8 cellular contexts compared by ENCODE assay signal in genomic region chr10:78756604-78757442, GRCh38.
DNase-seq lines count a peak whose midpoint lies in the region; ATAC-seq and TF ChIP-seq lines count a peak whose summit lies in the region.

No MANE protein-coding gene starts in this region.

- no peak for TF ChIP-seq CTCF in WTC11 (IDR thresholded peaks at IDR 0.05)

- peaks cover 30% of the 10 kb centered on the region for H3K4me1 Mint-ChIP-seq in WTC11

- CTCF ChIA-PET in WTC11 (lab: Charles Lee), result no interaction called here

- no peak overlapping the region for H3K27ac Mint-ChIP-seq in WTC11

- ATAC-seq in WTC11 (no peak), GM19324 (IDR thresholded peaks at IDR 0.05; ENCODE audit: low FRiP score, unreplicated experiment) (no peak), HG03196 (IDR thresholded peaks at IDR 0.05; ENCODE audit: unreplicated experiment) (no peak), GM18870 (IDR thresholded peaks at IDR 0.05; ENCODE audit: unreplicated experiment) (no peak)

- DNase-seq in activated T-cell treated with anti-CD3 and anti-CD28 coated beads for 24 hours (ENCODE audit: low read depth) (peak; percentile 11), WTC11 (ENCODE audit: low spot score) (no peak), foreskin melanocyte (peak; percentile 70), nucleus accumbens (lab: John Stamatoyannopoulos, UW) (peak in 54 of 56 donors; percentile 26 to 91 (median 74))
- DNase-seq in activated T-cell treated with anti-CD3 and anti-CD28 coated beads, Interleukin-2, amount 50 U/mL, for 1 hour, result no peak

- H3K27me3 Mint-ChIP-seq in WTC11 (ENCODE audit: low read depth), result no peaks in the 10 kb centered on the region; the same call in none of the 2 replicates

- no peaks in the 10 kb centered on the region for H3K36me3 Mint-ChIP-seq in WTC11

- no peak overlapping the region for H3K4me3 Mint-ChIP-seq in WTC11

- POLR2A ChIA-PET in WTC11 (lab: Charles Lee), result no interaction called here

- no peaks in the 10 kb centered on the region for H3K9me3 Mint-ChIP-seq in WTC11

TF ChIP-seq in WTC11, 78 proteins besides CTCF, POLR2A, EP300 and RAD21:
- TF ChIP-seq GABPB1 (CRISPR knock-in tag; IDR thresholded peaks at IDR 0.05) (peak; percentile 52; the same call in 1 of the 2 replicates), NR3C1 (CRISPR knock-in tag; conservative IDR thresholded peaks at IDR 0.05; ENCODE audit: low read depth) (no peak)

Comparison
In these comparisons a context has a peak if more than half of its experiments do, and no peak if none do; other contexts are left out.
1. DNase-seq: peak in activated T-cell treated with anti-CD3 and anti-CD28 coated beads for 24 hours (single experiment), foreskin melanocyte (single experiment) and nucleus accumbens (54 of 56); none in activated T-cell treated with anti-CD3 and anti-CD28 coated beads, Interleukin-2, amount 50 U/mL, for 1 hour (single experiment) and WTC11 (single experiment).